Comparison of ENCODE assay signal across 13 cellular contexts in the genomic region with DNA sequence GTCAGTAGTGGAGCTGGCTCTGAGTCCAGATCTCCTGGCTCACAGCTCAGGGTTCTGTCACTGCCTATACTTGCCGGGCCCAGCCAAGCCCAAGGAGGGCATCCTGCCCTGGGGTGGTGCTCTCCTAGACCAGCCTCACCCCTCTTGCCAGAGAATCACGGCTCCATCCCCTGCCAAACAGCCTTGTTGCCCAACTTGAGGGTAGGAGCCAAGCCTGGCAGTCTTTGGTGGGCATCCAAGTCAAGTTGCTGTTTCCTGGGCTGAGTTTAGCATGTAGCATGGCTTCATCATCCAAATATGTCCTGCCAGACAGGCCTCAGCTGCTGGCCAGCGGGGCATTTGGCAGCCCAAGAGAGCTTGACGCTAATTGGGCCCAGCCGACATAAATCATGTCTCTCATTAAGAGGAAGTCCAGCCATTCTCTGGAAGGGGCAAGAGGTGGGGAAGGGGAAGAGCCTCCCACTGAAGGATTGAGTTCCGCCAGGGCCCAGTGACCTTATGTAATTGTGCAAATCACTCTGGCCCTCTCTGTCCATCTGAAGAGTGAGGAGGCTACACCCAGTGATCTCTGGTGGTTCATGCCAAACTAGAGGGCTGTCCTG. TPM values are rescaled to one million over a fixed set of nuclear protein-coding genes. Genes with fewer than 3 reads are reported as not detected.
DNase-seq lines count a peak whose midpoint lies in the region; ATAC-seq and TF ChIP-seq lines count a peak whose summit lies in the region.
"Had no signal": no experiment of that assay in that cellular context is flagged by ENCODE, and none has a peak within 500 bp of the region (broad histone marks: within the 10 kb centered on the region; RNA-seq: fewer than 3 reads in every experiment).

No MANE protein-coding gene starts in this region.

- TF ChIP-seq CTCF in SK-N-SH (IDR thresholded peaks at IDR 0.05) (no peak), lower lobe of right lung (IDR thresholded peaks at IDR 0.05) (no peak), vagina (IDR thresholded peaks at IDR 0.05) (no peak)

- H3K27me3 ChIP-seq in SK-N-SH (ENCODE audit: insufficient read depth), result no peaks in the 10 kb centered on the region
- no peaks in the 10 kb centered on the region for H3K27me3 ChIP-seq in lower lobe of right lung (ENCODE audit: low read depth)
- H3K27me3 ChIP-seq in vagina, result no peaks in the 10 kb centered on the region

- no peaks in the 10 kb centered on the region for H3K36me3 Mint-ChIP-seq in activated T-cell treated with anti-CD3 and anti-CD28 coated beads, Interleukin-2, amount 50 U/mL, for 24 hours (ENCODE audit: low read depth)
- H3K36me3 Mint-ChIP-seq: activated naive CD8-positive, alpha-beta T cell had no signal

- H3K27me3 Mint-ChIP-seq in activated T-cell treated with anti-CD3 and anti-CD28 coated beads, Interleukin-2, amount 50 U/mL, for 24 hours, result peaks cover 34% of the 10 kb centered on the region

- H3K4me1 Mint-ChIP-seq in activated T-cell treated with anti-CD3 and anti-CD28 coated beads, Interleukin-2, amount 50 U/mL, for 24 hours (ENCODE audit: low read depth), result no peaks in the 10 kb centered on the region

- CTCF ChIA-PET in SK-N-SH (lab: Yijun Ruan, JAX), result interaction anchor here (0.9 to 2.8 kb wide), 6 partner anchors 10 to 41 kb away, joined by 3 to 16 read pairs (median 4); a partner anchor contains a TSS

- no peak overlapping the region for H3K4me2 ChIP-seq in SK-N-SH
- H3K4me2 ChIP-seq: GM23338 had no signal

- H2AFZ ChIP-seq in SK-N-SH (ENCODE audit: low read depth), result no peak overlapping the region
- H2AFZ ChIP-seq: GM23338 had no signal

- H3K36me3 ChIP-seq in SK-N-SH (replicated peaks in 1 of 2; ENCODE audit: control insufficient read depth in 1 of 2, insufficient read depth in 2 of 2, low read length in 1 of 2) (no peaks in the 10 kb centered on the region), lower lobe of right lung (no peaks in the 10 kb centered on the region), vagina (no peaks in the 10 kb centered on the region)
- H3K36me3 ChIP-seq: suprapubic skin had no signal

- 31% methylated on average over 3 of the region's 6 CpGs for WGBS in SK-N-SH (ENCODE audit: low lambda C conversion rate)

- no peak overlapping the region for H3K4me3 Mint-ChIP-seq in activated T-cell treated with anti-CD3 and anti-CD28 coated beads, Interleukin-2, amount 50 U/mL, for 24 hours
- H3K4me3 Mint-ChIP-seq: activated naive CD8-positive, alpha-beta T cell; GM23338 had no signal

- POLR2A ChIA-PET in SK-N-SH (lab: Yijun Ruan, JAX), result no interaction called here

- H3K27ac Mint-ChIP-seq in activated T-cell treated with anti-CD3 and anti-CD28 coated beads, Interleukin-2, amount 50 U/mL, for 24 hours, result no peak overlapping the region
- H3K27ac Mint-ChIP-seq: activated naive CD8-positive, alpha-beta T cell; GM23338 had no signal

- H3K27ac ChIP-seq in SK-N-SH (ENCODE audit: low read depth in 2 of 2, low read length in 1 of 2) (no peak overlapping the region), lower lobe of right lung (no peak overlapping the region), vagina (peak overlapping the region; percentile 66)
- H3K27ac ChIP-seq: suprapubic skin had no signal

- TF ChIP-seq EP300 in SK-N-SH (IDR thresholded peaks at IDR 0.05; ENCODE audit: borderline replicate concordance in 1 of 2, low read depth in 1 of 2, low read length in 1 of 2), result no peak

- no peaks in the 10 kb centered on the region for H3K9me3 Mint-ChIP-seq in activated T-cell treated with anti-CD3 and anti-CD28 coated beads, Interleukin-2, amount 50 U/mL, for 24 hours
- H3K9me3 Mint-ChIP-seq: GM23338 had no signal

- no peaks in the 10 kb centered on the region for H3K9me2 ChIP-seq in SK-N-SH

- ATAC-seq in SK-N-SH treated with all-trans-retinoic acid at 6 μM for 48 hours, result peak; percentile 35; the same call in 1 of the 3 replicates
- peak; percentile 60 to 68 for ATAC-seq in lower lobe of right lung
- ATAC-seq in GM21360 (IDR thresholded peaks at IDR 0.05; ENCODE audit: unreplicated experiment), result no peak
- ATAC-seq in HG02588 (IDR thresholded peaks at IDR 0.05; ENCODE audit: unreplicated experiment), result no peak
- ATAC-seq: GM23338 had no signal

- intact Hi-C loops in lower lobe of right lung (cut with DNase I), result no loop called here
- intact Hi-C loops in vagina (cut with DNase I), result no loop called here

- no peaks in the 10 kb centered on the region for H4K20me1 ChIP-seq in SK-N-SH (ENCODE audit: insufficient read depth)

- DNase-seq in SK-N-SH (no peak), fibroblast of peridontal ligament (ENCODE audit: extremely low read depth) (peak; percentile 28), lower lobe of right lung (peak; percentile 53), vagina (ENCODE audit: extremely low spot score in 2 of 2) (no peak)
- no peak for DNase-seq in activated T-cell treated with anti-CD3 and anti-CD28 coated beads, Interleukin-2, amount 50 U/mL, for 24 hours
- DNase-seq: foreskin melanocyte, NCI-H2081 treated with DMSO at 0.1 percent for 48 hours had no signal

- H3K4me1 ChIP-seq in SK-N-SH (ENCODE audit: control insufficient read depth in 1 of 2, insufficient read depth in 2 of 2, low read depth in 1 of 2, low read length in 1 of 2), result peaks cover 0 to 9% of the 10 kb centered on the region in 2 experiments; a peak in 1 of 4 replicates
- peaks cover 12% of the 10 kb centered on the region for H3K4me1 ChIP-seq in lower lobe of right lung
- peaks cover 31% of the 10 kb centered on the region for H3K4me1 ChIP-seq in vagina

- H3F3A ChIP-seq in SK-N-SH (replicated peaks; ENCODE audit: insufficient read depth), result no peaks in the 10 kb centered on the region

- no peak for TF ChIP-seq RAD21 in SK-N-SH (IDR thresholded peaks at IDR 0.05; ENCODE audit: low read length)

- H3K4me3 ChIP-seq in SK-N-SH (ENCODE audit: low read depth in 2 of 2, low read length in 1 of 2), result no peak overlapping the region
- H3K4me3 ChIP-seq in lower lobe of right lung, result no peak overlapping the region
- H3K4me3 ChIP-seq in vagina, result no peak overlapping the region
- H3K4me3 ChIP-seq: GM23338, suprapubic skin had no signal

- no peaks in the 10 kb centered on the region for H3K79me2 ChIP-seq in SK-N-SH (ENCODE audit: insufficient read depth)

- H3K9ac ChIP-seq in SK-N-SH, result no peak overlapping the region

- no peak for TF ChIP-seq POLR2A in vagina (IDR thresholded peaks at IDR 0.05)

- H3K9me3 ChIP-seq in SK-N-SH (no peaks in the 10 kb centered on the region), lower lobe of right lung (no peaks in the 10 kb centered on the region), vagina (no peaks in the 10 kb centered on the region)
- H3K9me3 ChIP-seq: suprapubic skin had no signal

TF ChIP-seq in SK-N-SH treated with all-trans-retinoic acid at 6 μM for 48 hours, 23 proteins besides CTCF, POLR2A, EP300 and RAD21 (continues in another document):
- TF ChIP-seq BACH2 (CRISPR knock-in tag; IDR thresholded peaks at IDR 0.05; ENCODE audit: borderline replicate concordance) (no peak), ISL1 (CRISPR knock-in tag; IDR thresholded peaks at IDR 0.05) (peak; percentile 67), ESRRG (CRISPR knock-in tag; IDR thresholded peaks at IDR 0.05) (0 out of 2 replicates have a peak, but pooled peaks have one; percentile 27)

TF ChIP-seq in SK-N-SH, 30 proteins besides CTCF, POLR2A, EP300 and RAD21:
- TF ChIP-seq JUND (IDR thresholded peaks at IDR 0.05) (no peak), RCOR1 (IDR thresholded peaks at IDR 0.05; ENCODE audit: low read length) (no peak), RFX5 (IDR thresholded peaks at IDR 0.05; ENCODE audit: low read length) (no peak), EZH2phosphoT487 (IDR thresholded peaks at IDR 0.05; ENCODE audit: borderline replicate concordance, low read depth) (no peak), FOXM1 (IDR thresholded peaks at IDR 0.05; ENCODE audit: low read depth) (no peak), MXI1 (IDR thresholded peaks at IDR 0.05; ENCODE audit: low read depth, low read length) (no peak), GABPA (IDR thresholded peaks at IDR 0.05; ENCODE audit: low read depth) (no peak), RXRA (IDR thresholded peaks at IDR 0.05; ENCODE audit: borderline replicate concordance, low read depth) (no peak), GATA2 (CRISPR knock-in tag; IDR thresholded peaks at IDR 0.05) (no peak), YY1 (IDR thresholded peaks at IDR 0.05; ENCODE audit: low read depth) (no peak)
- TF ChIP-seq, protein P1, sequence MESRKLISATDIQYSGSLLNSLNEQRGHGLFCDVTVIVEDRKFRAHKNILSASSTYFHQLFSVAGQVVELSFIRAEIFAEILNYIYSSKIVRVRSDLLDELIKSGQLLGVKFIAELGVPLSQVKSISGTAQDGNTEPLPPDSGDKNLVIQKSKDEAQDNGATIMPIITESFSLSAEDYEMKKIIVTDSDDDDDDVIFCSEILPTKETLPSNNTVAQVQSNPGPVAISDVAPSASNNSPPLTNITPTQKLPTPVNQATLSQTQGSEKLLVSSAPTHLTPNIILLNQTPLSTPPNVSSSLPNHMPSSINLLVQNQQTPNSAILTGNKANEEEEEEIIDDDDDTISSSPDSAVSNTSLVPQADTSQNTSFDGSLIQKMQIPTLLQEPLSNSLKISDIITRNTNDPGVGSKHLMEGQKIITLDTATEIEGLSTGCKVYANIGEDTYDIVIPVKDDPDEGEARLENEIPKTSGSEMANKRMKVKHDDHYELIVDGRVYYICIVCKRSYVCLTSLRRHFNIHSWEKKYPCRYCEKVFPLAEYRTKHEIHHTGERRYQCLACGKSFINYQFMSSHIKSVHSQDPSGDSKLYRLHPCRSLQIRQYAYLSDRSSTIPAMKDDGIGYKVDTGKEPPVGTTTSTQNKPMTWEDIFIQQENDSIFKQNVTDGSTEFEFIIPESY (IDR thresholded peaks at IDR 0.05; ENCODE audit: borderline replicate concordance, low read depth), result no peak
- TF ChIP-seq, protein P2, sequence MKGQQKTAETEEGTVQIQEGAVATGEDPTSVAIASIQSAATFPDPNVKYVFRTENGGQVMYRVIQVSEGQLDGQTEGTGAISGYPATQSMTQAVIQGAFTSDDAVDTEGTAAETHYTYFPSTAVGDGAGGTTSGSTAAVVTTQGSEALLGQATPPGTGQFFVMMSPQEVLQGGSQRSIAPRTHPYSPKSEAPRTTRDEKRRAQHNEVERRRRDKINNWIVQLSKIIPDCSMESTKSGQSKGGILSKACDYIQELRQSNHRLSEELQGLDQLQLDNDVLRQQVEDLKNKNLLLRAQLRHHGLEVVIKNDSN (IDR thresholded peaks at IDR 0.05; ENCODE audit: borderline replicate concordance, low read depth), result no peak
TF ChIP-seq in SK-N-SH: peak in this region for 0.

RNA-seq across cellular contexts. Expression of a gene that starts 22.6 kb away (rescaled TPM):
- polyA plus RNA-seq in SK-N-SH (2012; rRNA removed), result 0.02 and 0.03 TPM in 2 replicates
- 0.01 and 0.04 TPM in 2 replicates for polyA plus RNA-seq in SK-N-SH (2012; cell fraction: cytosol; rRNA removed)
- 0.12 and 0.20 TPM in 2 replicates for polyA plus RNA-seq in SK-N-SH (2012; cell fraction: nucleus; rRNA removed)
- total RNA-seq in lower lobe of right lung (1.8 TPM), vagina (5.6 TPM)

Comparison
In these comparisons a context has a peak if more than half of its experiments do, and no peak if none do; other contexts are left out.
1. ATAC-seq: peak in SK-N-SH treated with all-trans-retinoic acid at 6 μM for 48 hours (single experiment) and lower lobe of right lung (2 of 2); none in GM21360 (single experiment) and HG02588 (single experiment).
2. DNase-seq: peak in fibroblast of peridontal ligament (single experiment) and lower lobe of right lung (single experiment); none in SK-N-SH (single experiment), vagina (0 of 2) and activated T-cell treated with anti-CD3 and anti-CD28 coated beads, Interleukin-2, amount 50 U/mL, for 24 hours (single experiment).